19 cellular contexts compared by ENCODE assay signal in the genomic region with DNA sequence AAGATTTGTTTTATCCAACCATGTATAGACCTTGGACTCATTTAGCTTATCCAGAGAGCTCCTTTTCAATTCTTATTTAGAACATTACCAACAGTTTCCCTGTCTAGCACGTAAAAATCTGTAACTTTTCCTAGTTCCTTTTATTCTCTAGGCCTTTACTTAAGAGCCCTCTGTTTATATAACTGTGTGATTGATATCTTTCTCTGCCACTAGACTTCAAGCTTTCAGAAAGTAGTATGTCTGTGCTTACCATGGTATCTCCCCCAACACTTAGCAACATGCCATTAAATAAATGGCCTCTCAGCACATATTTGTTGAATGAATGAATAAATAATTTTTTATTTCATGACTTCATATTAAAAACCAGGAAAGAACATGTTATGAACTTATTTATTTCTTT.
"Had no signal": no experiment of that assay in that cellular context is flagged by ENCODE, and none has a peak within 500 bp of the region (broad histone marks: within the 10 kb centered on the region; RNA-seq: fewer than 3 reads in every experiment).

No MANE protein-coding gene starts in this region.

- H3K4me3 ChIP-seq: heart left ventricle, lower lobe of right lung, psoas muscle, right lobe of liver, suprapubic skin, upper lobe of left lung had no signal

- H3K4me1 ChIP-seq: heart left ventricle, lower lobe of right lung, right lobe of liver, suprapubic skin, upper lobe of left lung had no signal

- H3K36me3 ChIP-seq: right lobe of liver, suprapubic skin had no signal

- H3K9me3 ChIP-seq: lower lobe of right lung, psoas muscle, right lobe of liver, suprapubic skin, upper lobe of left lung had no signal

- DNase-seq: activated CD4-positive, alpha-beta memory T cell treated with anti-CD3 and anti-CD28 coated beads, Interleukin-2, amount 10 ng/mL, durations not matched to agents 7 days and 5 days; activated CD4-positive, alpha-beta T cell treated with anti-CD3 and anti-CD28 coated beads for 4 hours; activated effector memory CD4-positive, alpha-beta T cell treated with anti-CD3 and anti-CD28 coated beads, Interleukin-2, amount 50 U/mL, for 16 hours; activated T-cell treated with anti-CD3 and anti-CD28 coated beads, Interleukin-2, amount 50 U/mL, for 48 hours; amniotic stem cell; cerebellar nuclear complex; dermis blood vessel endothelial cell; effector memory CD8-positive, alpha-beta T cell; heart left ventricle; left cardiac atrium; lower lobe of right lung; midbrain; psoas muscle; right lobe of liver; T-helper 17 cell; upper lobe of left lung had no signal

- ATAC-seq: activated naive CD4-positive, alpha-beta T cell treated with anti-CD3 and anti-CD28 coated beads, Interleukin-2, amount 50 U/mL, for 72 hours; effector memory CD8-positive, alpha-beta T cell; heart left ventricle; left cardiac atrium; lower lobe of right lung; psoas muscle; right lobe of liver; T-helper 17 cell; WTC11 had no signal

- H3K27ac ChIP-seq: heart left ventricle, lower lobe of right lung, psoas muscle, right lobe of liver, suprapubic skin, upper lobe of left lung had no signal

- H3K27me3 ChIP-seq: heart left ventricle, right lobe of liver, suprapubic skin, upper lobe of left lung had no signal
